Comparison of ENCODE assay signal across 9 cellular contexts in genomic region chr1:167934407-167935251, GRCh38. TPM values are rescaled to one million over a fixed set of nuclear protein-coding genes. Genes with fewer than 3 reads are reported as not detected.
DNase-seq lines count a peak whose midpoint lies in the region; ATAC-seq and TF ChIP-seq lines count a peak whose summit lies in the region.
"Had no signal": no experiment of that assay in that cellular context is flagged by ENCODE, and none has a peak within 500 bp of the region (broad histone marks: within the 10 kb centered on the region; RNA-seq: fewer than 3 reads in every experiment).

No MANE protein-coding gene starts in this region.

- peak overlapping the region; percentile 88 for H3K9ac ChIP-seq in endocrine pancreas (ENCODE audit: control insufficient read depth, insufficient read depth, low read length)

- ATAC-seq in Panc1 = no peak
- no peak for ATAC-seq in left colon

- TF ChIP-seq CTCF in Panc1 (IDR thresholded peaks at IDR 0.05) = no peak

- intact Hi-C loops in Panc1 (cut with micrococcal nuclease; ENCODE audit: unreplicated experiment) (no loop called here), left colon (cut with DNase I, micrococcal nuclease) (loop anchor here in 1 of 2 donors (10.0 kb wide), 1 partner anchor 220 kb away; no protein-coding TSS in a partner anchor)

- H3K36me3 Mint-ChIP-seq in T-helper 1 cell treated with Interleukin-12 subunit alpha and Interleukin-12 subunit beta and Interleukin-4 antibody, amounts not matched to agents 30 μg/mL and 1 μg/mL, for 36 hours (ENCODE audit: low read depth) = peaks cover 4% of the 10 kb centered on the region

- no peaks in the 10 kb centered on the region for H3K27me3 Mint-ChIP-seq in T-helper 1 cell treated with Interleukin-12 subunit alpha and Interleukin-12 subunit beta and Interleukin-4 antibody, amounts not matched to agents 30 μg/mL and 1 μg/mL, for 36 hours (ENCODE audit: low read depth)

- H3K9me3 Mint-ChIP-seq in T-helper 1 cell treated with Interleukin-12 subunit alpha and Interleukin-12 subunit beta and Interleukin-4 antibody, amounts not matched to agents 30 μg/mL and 1 μg/mL, for 36 hours = no peaks in the 10 kb centered on the region

- peaks cover 27% of the 10 kb centered on the region for H3K4me1 Mint-ChIP-seq in T-helper 1 cell treated with Interleukin-12 subunit alpha and Interleukin-12 subunit beta and Interleukin-4 antibody, amounts not matched to agents 30 μg/mL and 1 μg/mL, for 36 hours (ENCODE audit: low read depth)

- CTCF ChIA-PET in Panc1 (lab: Charles Lee) = no interaction called here

- POLR2A ChIA-PET in Panc1 (lab: Charles Lee) = no interaction called here

- H3K4me3 Mint-ChIP-seq in T-helper 1 cell treated with Interleukin-12 subunit alpha and Interleukin-12 subunit beta and Interleukin-4 antibody, amounts not matched to agents 30 μg/mL and 1 μg/mL, for 36 hours = peak overlapping the region; percentile 96

- H3K36me3 ChIP-seq in Panc1 (ENCODE audit: control insufficient read depth, insufficient read depth, low read length) (no peaks in the 10 kb centered on the region; the same call in none of the 2 replicates), endocrine pancreas (ENCODE audit: control insufficient read depth, insufficient read depth, low read length) (no peaks in the 10 kb centered on the region), neuron (ENCODE audit: insufficient read depth, low read length) (no peaks in the 10 kb centered on the region)

- H3K9me3 ChIP-seq in Panc1 (ENCODE audit: control insufficient read depth, insufficient read depth, low read depth, low read length) (no peaks in the 10 kb centered on the region), endocrine pancreas (ENCODE audit: control insufficient read depth, low read length) (no peaks in the 10 kb centered on the region), neuron (ENCODE audit: low read length) (no peaks in the 10 kb centered on the region)

- H3K4me3 ChIP-seq in Panc1 (ENCODE audit: low read depth in 2 of 2, low read length in 2 of 2) (peak overlapping the region; percentile 95 to 96), endocrine pancreas (ENCODE audit: control insufficient read depth, insufficient read depth, low read length) (peak overlapping the region; percentile 96), neuron (ENCODE audit: low read length) (peak overlapping the region; percentile 59)

- H3K27ac Mint-ChIP-seq in T-helper 1 cell treated with Interleukin-12 subunit alpha and Interleukin-12 subunit beta and Interleukin-4 antibody, amounts not matched to agents 30 μg/mL and 1 μg/mL, for 36 hours = peak overlapping the region; percentile 98

- H3K27me3 ChIP-seq in Panc1 (ENCODE audit: control insufficient read depth, insufficient read depth, low read length) (no peaks in the 10 kb centered on the region), endocrine pancreas (ENCODE audit: control insufficient read depth, insufficient read depth, low read length) (no peaks in the 10 kb centered on the region), neuron (ENCODE audit: insufficient read depth, low read length) (no peaks in the 10 kb centered on the region)

- DNase-seq in T-helper 1 cell (no peak), Panc1 (ENCODE audit: low read depth, low spot score) (peak; percentile 27), midbrain (lab: John Stamatoyannopoulos, UW) (no peak), left colon (no peak)
- DNase-seq in stimulated activated CD4-positive, alpha-beta T cell treated with anti-CD3 and anti-CD28 coated beads, Interleukin-2, amount 100 ng/mL, for 48 hours = no peak

- in situ Hi-C loops in Panc1 (cut with HindIII; ENCODE audit: low pct_unique_long_range_greater_than_20kb, low sequenced_read_pairs) = no loop called here

- peak overlapping the region; percentile 52 for H2AFZ ChIP-seq in neuron (ENCODE audit: low read depth, low read length)

- no TSS peak for BruUV-seq in Panc1 (replicated peaks; lab: Mats Ljungman, UMichigan)

- H3K4me1 ChIP-seq in Panc1 (ENCODE audit: control insufficient read depth, insufficient read depth, low read length) = peaks cover 41% of the 10 kb centered on the region
- H3K4me1 ChIP-seq in endocrine pancreas (ENCODE audit: control insufficient read depth, insufficient read depth, low read length) = peaks cover 29% of the 10 kb centered on the region
- H3K4me1 ChIP-seq in neuron (ENCODE audit: insufficient read depth, low read length) = peaks cover 22% of the 10 kb centered on the region

- H3K27ac ChIP-seq in Panc1 (ENCODE audit: low read length) = peak overlapping the region; percentile 99

RNA-seq across cellular contexts. Expression of gene DCAF6, which starts 1.9 kb away (rescaled TPM):
- total RNA-seq in Panc1 (2021; ENCODE audit: unreplicated experiment) (67.7 TPM), left colon (10 to 100 TPM; 60.0 to 60.2 TPM)
- 123 TPM for polyA plus RNA-seq in Panc1 (2012; ENCODE audit: insufficient read length)

RNA-seq across cellular contexts. Expression of gene MPC2, which starts 2.2 kb away (rescaled TPM):
- 71.7 TPM for total RNA-seq in Panc1 (2021; ENCODE audit: unreplicated experiment)
- 26.1 TPM for polyA plus RNA-seq in Panc1 (2012; ENCODE audit: insufficient read length)
- total RNA-seq in left colon = 100 to 1,000 TPM; 162 to 164 TPM

RNA-seq across cellular contexts. Expression of gene ADCY10, which starts 20.7 kb away (rescaled TPM):
- total RNA-seq in Panc1 (2021; ENCODE audit: unreplicated experiment) = 0.10 TPM
- polyA plus RNA-seq in Panc1 (2012; ENCODE audit: insufficient read length) = not detected
- total RNA-seq in left colon = under 1 TPM; 0.42 to 0.64 TPM
- total RNA-seq: lung microvascular endothelial cell had no signal
